ENCODE assay signal across 8 cellular contexts in genomic region chr18:23967321-23968089, GRCh38. TPM values are rescaled to one million over a fixed set of nuclear protein-coding genes. Genes with fewer than 3 reads are reported as not detected.
DNase-seq lines count a peak whose midpoint lies in the region; ATAC-seq and TF ChIP-seq lines count a peak whose summit lies in the region.

No MANE protein-coding gene starts in this region.

- no peak for TF ChIP-seq POLR2A in stomach (IDR thresholded peaks at IDR 0.05)

- no peak overlapping the region for H3K4me3 Mint-ChIP-seq in activated naive CD8-positive, alpha-beta T cell treated with anti-CD3 and anti-CD28 coated beads for 36 hours

- H3K27ac ChIP-seq in KOPT-K1 (ENCODE audit: low read depth, low read length, poor library complexity, severe bottlenecking) (peak overlapping the region; percentile 48), stomach (no peak overlapping the region)

- H3K4me1 ChIP-seq in stomach = peaks cover 26 to 38% (median 29%) of the 10 kb centered on the region in 4 donors

- 73 to 83% (median 80%) methylated on average over 9 of the region's 9 CpGs for WGBS in stomach, 5 donors

- H3K9me3 ChIP-seq in KOPT-K1 (ENCODE audit: insufficient read depth, low read length, poor library complexity, severe bottlenecking) (no peaks in the 10 kb centered on the region), stomach (no peaks in the 10 kb centered on the region)

- TF ChIP-seq EP300 in stomach (IDR thresholded peaks at IDR 0.05) = no peak

- H3K27me3 Mint-ChIP-seq in activated naive CD8-positive, alpha-beta T cell treated with anti-CD3 and anti-CD28 coated beads for 36 hours = no peaks in the 10 kb centered on the region

- ATAC-seq in GM21367 (IDR thresholded peaks at IDR 0.05; ENCODE audit: unreplicated experiment) (peak; percentile 37), HG03159 (IDR thresholded peaks at IDR 0.05; ENCODE audit: unreplicated experiment) (no peak)

- no peaks in the 10 kb centered on the region for H3K27me3 ChIP-seq in stomach

- peaks cover 3% of the 10 kb centered on the region for H3K9me3 Mint-ChIP-seq in activated naive CD8-positive, alpha-beta T cell treated with anti-CD3 and anti-CD28 coated beads for 36 hours

- H3K4me3 ChIP-seq in stomach = no peak overlapping the region

- peaks cover 5% of the 10 kb centered on the region for H3K36me3 Mint-ChIP-seq in activated naive CD8-positive, alpha-beta T cell treated with anti-CD3 and anti-CD28 coated beads for 36 hours

- DNase-seq in GDM1 (lab: John Stamatoyannopoulos, UW) (peak; percentile 55), NCI-H446 treated with DMSO at 0.1 percent for 48 hours (lab: John Stamatoyannopoulos, UW) (no peak), stomach (no peak)
- DNase-seq in activated naive CD8-positive, alpha-beta T cell treated with anti-CD3 and anti-CD28 coated beads for 36 hours = peak; percentile 24
- DNase-seq in activated CD4-positive, CD25-positive, alpha-beta regulatory T cell treated with anti-CD3 and anti-CD28 coated beads, Interleukin-2, amount 50 U/mL, for 72 hours = no peak

- peaks cover 70% of the 10 kb centered on the region for H3K4me1 Mint-ChIP-seq in activated naive CD8-positive, alpha-beta T cell treated with anti-CD3 and anti-CD28 coated beads for 36 hours

- no peaks in the 10 kb centered on the region for H3K36me3 ChIP-seq in KOPT-K1 (ENCODE audit: insufficient read depth, low read length)
- H3K36me3 ChIP-seq in stomach = no peaks in the 10 kb centered on the region

- no peak for TF ChIP-seq CTCF in stomach (IDR thresholded peaks at IDR 0.05)

- H3K27ac Mint-ChIP-seq in activated naive CD8-positive, alpha-beta T cell treated with anti-CD3 and anti-CD28 coated beads for 36 hours = peak overlapping the region; percentile 31

- intact Hi-C loops in stomach (cut with DNase I; ENCODE audit: low total_unique reads) = no loop called here

RNA-seq across cellular contexts. Expression of gene TTC39C, which starts 47.0 kb away (rescaled TPM):
- 10 to 100 TPM; 43.8 to 45.3 TPM for total RNA-seq in activated naive CD8-positive, alpha-beta T cell treated with anti-CD3 and anti-CD28 coated beads for 36 hours
- total RNA-seq in stomach = 10 to 100 TPM in 4 of 5 donors, 1 to 10 TPM in 1; 1.8 to 42.0 (median 29.0) TPM
- 10 to 100 TPM; 10.8 to 19.3 (median 12.7) TPM for polyA plus RNA-seq in stomach

Comparison
In these comparisons a context has a peak if more than half of its experiments do, and no peak if none do; other contexts are left out.
1. DNase-seq: peak in GDM1 (single experiment) and activated naive CD8-positive, alpha-beta T cell treated with anti-CD3 and anti-CD28 coated beads for 36 hours (single experiment); none in NCI-H446 treated with DMSO at 0.1 percent for 48 hours (single experiment), activated CD4-positive, CD25-positive, alpha-beta regulatory T cell treated with anti-CD3 and anti-CD28 coated beads, Interleukin-2, amount 50 U/mL, for 72 hours (single experiment) and stomach (single experiment).